Comparison of ENCODE assay signal across 1 cellular context in genomic region chr1:111161843-111162242, GRCh38.
A peak's percentile ranks its signal among the peaks of the same experiment; 100 is the strongest.
TF ChIP-seq lines count a peak whose summit lies in the region.

No MANE protein-coding gene starts in this region.

TF ChIP-seq in K562, 482 proteins besides CTCF, POLR2A, EP300 and RAD21 (continued from another document and continues in another):
- peak; percentile 92 for TF ChIP-seq DMBX1 (CRISPR knock-in tag; IDR thresholded peaks at IDR 0.05; ENCODE audit: borderline replicate concordance)
- TF ChIP-seq NELFE (IDR thresholded peaks at IDR 0.05; ENCODE audit: insufficient read depth, insufficient read length), result no peak
- TF ChIP-seq HCFC1 (IDR thresholded peaks at IDR 0.05; ENCODE audit: low read depth, low read length), result no peak
- peak; percentile 93 for TF ChIP-seq CHAMP1 (IDR thresholded peaks at IDR 0.05)
- TF ChIP-seq ZNF165 (CRISPR knock-in tag; IDR thresholded peaks at IDR 0.05; ENCODE audit: borderline replicate concordance), result no peak
- TF ChIP-seq CREB3L1 (IDR thresholded peaks at IDR 0.05; ENCODE audit: borderline replicate concordance, low read depth), result no peak
- TF ChIP-seq ZNF583 (CRISPR knock-in tag; IDR thresholded peaks at IDR 0.05), result peak; percentile 82
- peak; percentile 51; the same call in 1 of the 2 replicates for TF ChIP-seq MXI1 (IDR thresholded peaks at IDR 0.05; ENCODE audit: low read depth, low read length)
- TF ChIP-seq TAF1 (IDR thresholded peaks at IDR 0.05; ENCODE audit: control insufficient read depth, extremely low read depth, insufficient read depth, low read length, severe bottlenecking), result no peak
- no peak for TF ChIP-seq XRCC5 (IDR thresholded peaks at IDR 0.05; ENCODE audit: low read depth, low read length)
- no peak for TF ChIP-seq SMAD2 (IDR thresholded peaks at IDR 0.05; ENCODE audit: low read depth, low read length)
- TF ChIP-seq MLX (CRISPR knock-in tag; conservative IDR thresholded peaks at IDR 0.05), result no peak
- TF ChIP-seq RHOXF2B (CRISPR knock-in tag; conservative IDR thresholded peaks at IDR 0.05), result no peak
- no peak for TF ChIP-seq ZNF212 (CRISPR knock-in tag; IDR thresholded peaks at IDR 0.05)
- no peak for TF ChIP-seq POLR3A (IDR thresholded peaks at IDR 0.05; ENCODE audit: borderline replicate concordance, extremely low read depth, insufficient read depth, insufficient read length)
- TF ChIP-seq CEBPG (CRISPR knock-in tag; IDR thresholded peaks at IDR 0.05), result no peak
- no peak for TF ChIP-seq CEBPG (tag; conservative IDR thresholded peaks at IDR 0.05 in 1 of 2, IDR thresholded peaks at IDR 0.05 in 1 of 2)
- TF ChIP-seq PRPF4 (IDR thresholded peaks at IDR 0.05; ENCODE audit: insufficient read depth, low read depth, low read length, poor library complexity, severe bottlenecking), result no peak
- TF ChIP-seq RAD51 (IDR thresholded peaks at IDR 0.05; ENCODE audit: borderline replicate concordance, low read depth), result no peak
- no peak for TF ChIP-seq FOXJ3 (CRISPR knock-in tag; IDR thresholded peaks at IDR 0.05)
- TF ChIP-seq RCOR1 (IDR thresholded peaks at IDR 0.05; ENCODE audit: borderline replicate concordance in 1 of 2, low read depth in 2 of 2, low read length in 2 of 2), result peak; percentile 99 to 100
- TF ChIP-seq U2AF1 (optimal IDR thresholded peaks at IDR 0.05; ENCODE audit: low read depth, low read length), result no peak
- no peak for TF ChIP-seq ZNF431 (CRISPR knock-in tag; IDR thresholded peaks at IDR 0.05)
- TF ChIP-seq FOSL1 (tag; conservative IDR thresholded peaks at IDR 0.05), result peak; percentile 82
- TF ChIP-seq CHD2 (IDR thresholded peaks at IDR 0.05; ENCODE audit: low read depth, low read length), result no peak
- peak; percentile 99 for TF ChIP-seq MTA2 (IDR thresholded peaks at IDR 0.05; ENCODE audit: low read depth)
- TF ChIP-seq ZBTB33 (CRISPR knock-in tag; IDR thresholded peaks at IDR 0.05), result no peak
- no peak for TF ChIP-seq ATF6 (CRISPR knock-in tag; IDR thresholded peaks at IDR 0.05)
- no peak for TF ChIP-seq SIN3A (IDR thresholded peaks at IDR 0.05; ENCODE audit: borderline replicate concordance in 2 of 2, control insufficient read depth in 1 of 2, low read depth in 2 of 2, low read length in 2 of 2)
- TF ChIP-seq PKNOX1 (IDR thresholded peaks at IDR 0.05), result peak; percentile 74
- TF ChIP-seq SIX5 (IDR thresholded peaks at IDR 0.05; ENCODE audit: borderline replicate concordance in 1 of 2, insufficient read depth in 1 of 2, low read depth in 1 of 2, low read length in 2 of 2), result no peak
- no peak; the same call in 1 of the 2 replicates for TF ChIP-seq EZH2 (IDR thresholded peaks at IDR 0.05; ENCODE audit: borderline replicate concordance, low read depth, low read length)
- no peak for TF ChIP-seq SETDB1 (IDR thresholded peaks at IDR 0.05; ENCODE audit: low read length)
- no peak for TF ChIP-seq ZNF398 (CRISPR knock-in tag; IDR thresholded peaks at IDR 0.05)
- peak; percentile 75 for TF ChIP-seq JUND (IDR thresholded peaks at IDR 0.05; ENCODE audit: borderline replicate concordance, low read depth, low read length)
- peak; percentile 49; the same call in 2 of the 3 replicates for TF ChIP-seq JUND (tag; IDR thresholded peaks at IDR 0.05; ENCODE audit: borderline replicate concordance, low read depth, low read length)
- TF ChIP-seq CGGBP1 (CRISPR knock-in tag; IDR thresholded peaks at IDR 0.05), result no peak
- TF ChIP-seq THRA (IDR thresholded peaks at IDR 0.05), result no peak
- peak; percentile 93 for TF ChIP-seq ZNF197 (CRISPR knock-in tag; IDR thresholded peaks at IDR 0.05; ENCODE audit: low read depth)
- peak in 1 of 2 experiments; percentile 98; a peak in 2 of 4 replicates for TF ChIP-seq FOXA3 (CRISPR knock-in tag; conservative IDR thresholded peaks at IDR 0.05 in 1 of 2, IDR thresholded peaks at IDR 0.05 in 1 of 2)
- TF ChIP-seq ZNF224 (CRISPR knock-in tag; IDR thresholded peaks at IDR 0.05), result no peak
- TF ChIP-seq GABPA (tag; conservative IDR thresholded peaks at IDR 0.05; ENCODE audit: low read depth), result no peak
- no peak for TF ChIP-seq PRDM10 (IDR thresholded peaks at IDR 0.05; ENCODE audit: partially characterized antibody)
- TF ChIP-seq SRSF1 (IDR thresholded peaks at IDR 0.05; ENCODE audit: low read depth, low read length), result no peak
- TF ChIP-seq SLC30A9 (CRISPR knock-in tag; IDR thresholded peaks at IDR 0.05), result no peak
- no peak for TF ChIP-seq PHF20 (IDR thresholded peaks at IDR 0.05; ENCODE audit: partially characterized antibody)
- TF ChIP-seq NCOA2 (IDR thresholded peaks at IDR 0.05; ENCODE audit: partially characterized antibody in 2 of 2), result peak; percentile 63 to 75
- no peak for TF ChIP-seq SNIP1 (IDR thresholded peaks at IDR 0.05; ENCODE audit: low read depth)
- TF ChIP-seq KDM2B (CRISPR knock-in tag; IDR thresholded peaks at IDR 0.05), result no peak
- TF ChIP-seq RBM15 (IDR thresholded peaks at IDR 0.05; ENCODE audit: insufficient read depth, low read length), result no peak
